ENCODE assay signal across 39 cellular contexts in genomic region chr14:94523265-94523664, GRCh38. TPM values are rescaled to one million over a fixed set of nuclear protein-coding genes. Genes with fewer than 3 reads are reported as not detected.
"Had no signal": no experiment of that assay in that cellular context is flagged by ENCODE, and none has a peak within 500 bp of the region (broad histone marks: within the 10 kb centered on the region; RNA-seq: fewer than 3 reads in every experiment).

No MANE protein-coding gene starts in this region.

- H3K9me3 Mint-ChIP-seq: activated T-helper 1 cell treated with anti-CD3 and anti-CD28 coated beads, Interleukin-12 subunit alpha, Interleukin-12 subunit beta, Interleukin-2, Interleukin-4 antibody, amounts not matched to agents 30 ng/mL and 10 ng/mL and 1 ng/mL, durations not matched to agents 14 hours and 24 hours and 36 hours had no signal

- ATAC-seq: activated CD4-positive, alpha-beta T cell treated with anti-CD3 and anti-CD28 coated beads for 36 hours; activated CD8-positive, alpha-beta memory T cell treated with anti-CD3 and anti-CD28 coated beads, Interleukin-2, amount 10 ng/mL, durations not matched to agents 7 days and 5 days; activated CD8-positive, alpha-beta T cell treated with anti-CD3 and anti-CD28 coated beads, Interleukin-2, amount 10 ng/mL, durations not matched to agents 7 days and 5 days; activated naive CD4-positive, alpha-beta T cell treated with anti-CD3 and anti-CD28 coated beads, Interleukin-2, amount 50 U/mL, for 72 hours; effector memory CD8-positive, alpha-beta T cell; gastroesophageal sphincter had no signal

- H3K27ac ChIP-seq: ascending aorta, breast epithelium, coronary artery, epithelial cell of prostate, esophagus squamous epithelium, gastroesophageal sphincter had no signal

- H3K4me1 ChIP-seq: ascending aorta, breast epithelium, esophagus squamous epithelium, gastroesophageal sphincter had no signal

- H3K27ac Mint-ChIP-seq: activated CD4-positive, alpha-beta memory T cell treated with anti-CD3 and anti-CD28 coated beads for 36 hours; activated CD4-positive, alpha-beta T cell treated with anti-CD3 and anti-CD28 coated beads for 36 hours; activated CD4-positive, alpha-beta T cell treated with anti-CD3 and anti-CD28 coated beads, Interleukin-2, amount 10 ng/mL, durations not matched to agents 24 days and 14 days; activated CD8-positive, alpha-beta memory T cell treated with anti-CD3 and anti-CD28 coated beads, Interleukin-2, amount 10 ng/mL, durations not matched to agents 7 days and 5 days; activated CD8-positive, alpha-beta T cell treated with anti-CD3 and anti-CD28 coated beads, Interleukin-2, amount 10 ng/mL, durations not matched to agents 7 days and 5 days; activated naive CD4-positive, alpha-beta T cell treated with anti-CD3 and anti-CD28 coated beads, Interleukin-2, amount 10 ng/mL, durations not matched to agents 7 days and 5 days; activated naive CD4-positive, alpha-beta T cell treated with anti-CD3 and anti-CD28 coated beads, Interleukin-2, amount 50 U/mL, for 72 hours; activated naive CD8-positive, alpha-beta T cell treated with anti-CD3 and anti-CD28 coated beads, Interleukin-2, amount 10 ng/mL, durations not matched to agents 7 days and 5 days; activated T-helper 1 cell treated with anti-CD3 and anti-CD28 coated beads, Interleukin-12 subunit alpha, Interleukin-12 subunit beta, Interleukin-2, Interleukin-4 antibody, amounts not matched to agents 30 ng/mL and 10 ng/mL and 1 ng/mL, durations not matched to agents 14 hours and 24 hours and 36 hours; activated T-helper 2 cell treated with anti-CD3 and anti-CD28 coated beads, Interferon-gamma antibody, Interleukin-2, Interleukin-4, amounts not matched to agents 10 μg/mL and 5 μg/mL and 100 μg/mL, durations not matched to agents 14 hours and 24 hours and 36 hours; brain; effector memory CD8-positive, alpha-beta T cell had no signal

- H3K4me3 ChIP-seq: ascending aorta, breast epithelium, coronary artery, esophagus squamous epithelium, gastroesophageal sphincter had no signal

- H3K36me3 Mint-ChIP-seq: activated CD4-positive, alpha-beta memory T cell treated with anti-CD3 and anti-CD28 coated beads for 36 hours; activated CD8-positive, alpha-beta memory T cell treated with anti-CD3 and anti-CD28 coated beads, Interleukin-2, amount 10 ng/mL, durations not matched to agents 7 days and 5 days; activated naive CD4-positive, alpha-beta T cell treated with anti-CD3 and anti-CD28 coated beads, Interleukin-2, amount 10 ng/mL, durations not matched to agents 7 days and 5 days; activated naive CD4-positive, alpha-beta T cell treated with anti-CD3 and anti-CD28 coated beads, Interleukin-2, amount 50 U/mL, for 72 hours; activated naive CD8-positive, alpha-beta T cell treated with anti-CD3 and anti-CD28 coated beads, Interleukin-2, amount 10 ng/mL, durations not matched to agents 7 days and 5 days; brain had no signal

- H3K27me3 ChIP-seq: ascending aorta, breast epithelium, esophagus squamous epithelium had no signal

- H3K4me1 Mint-ChIP-seq: activated CD4-positive, alpha-beta T cell treated with anti-CD3 and anti-CD28 coated beads for 36 hours; activated CD4-positive, alpha-beta T cell treated with anti-CD3 and anti-CD28 coated beads, Interleukin-2, amount 10 ng/mL, durations not matched to agents 24 days and 14 days; activated CD8-positive, alpha-beta memory T cell treated with anti-CD3 and anti-CD28 coated beads, Interleukin-2, amount 10 ng/mL, durations not matched to agents 7 days and 5 days; activated naive CD4-positive, alpha-beta T cell treated with anti-CD3 and anti-CD28 coated beads, Interleukin-2, amount 10 ng/mL, durations not matched to agents 7 days and 5 days; activated naive CD8-positive, alpha-beta T cell treated with anti-CD3 and anti-CD28 coated beads, Interleukin-2, amount 10 ng/mL, durations not matched to agents 7 days and 5 days; brain; central memory CD8-positive, alpha-beta T cell had no signal

- H3K36me3 ChIP-seq: ascending aorta, breast epithelium, esophagus squamous epithelium, gastroesophageal sphincter had no signal

- H3K4me3 Mint-ChIP-seq: activated CD4-positive, alpha-beta memory T cell treated with anti-CD3 and anti-CD28 coated beads for 36 hours; activated CD4-positive, alpha-beta T cell treated with anti-CD3 and anti-CD28 coated beads for 36 hours; activated CD4-positive, alpha-beta T cell treated with anti-CD3 and anti-CD28 coated beads, Interleukin-2, amount 10 ng/mL, durations not matched to agents 24 days and 14 days; activated CD8-positive, alpha-beta memory T cell treated with anti-CD3 and anti-CD28 coated beads, Interleukin-2, amount 10 ng/mL, durations not matched to agents 7 days and 5 days; activated CD8-positive, alpha-beta T cell treated with anti-CD3 and anti-CD28 coated beads, Interleukin-2, amount 10 ng/mL, durations not matched to agents 7 days and 5 days; activated naive CD4-positive, alpha-beta T cell treated with anti-CD3 and anti-CD28 coated beads, Interleukin-2, amount 10 ng/mL, durations not matched to agents 7 days and 5 days; activated naive CD8-positive, alpha-beta T cell treated with anti-CD3 and anti-CD28 coated beads, Interleukin-2, amount 10 ng/mL, durations not matched to agents 7 days and 5 days; activated T-helper 1 cell treated with anti-CD3 and anti-CD28 coated beads, Interleukin-12 subunit alpha, Interleukin-12 subunit beta, Interleukin-2, Interleukin-4 antibody, amounts not matched to agents 30 ng/mL and 10 ng/mL and 1 ng/mL, durations not matched to agents 14 hours and 24 hours and 36 hours; brain; central memory CD8-positive, alpha-beta T cell; effector memory CD8-positive, alpha-beta T cell had no signal

- DNase-seq: activated CD4-positive, alpha-beta memory T cell treated with anti-CD3 and anti-CD28 coated beads for 36 hours; activated CD4-positive, alpha-beta T cell treated with anti-CD3 and anti-CD28 coated beads for 36 hours; activated CD4-positive, alpha-beta T cell treated with anti-CD3 and anti-CD28 coated beads, Interleukin-2, amount 10 ng/mL, durations not matched to agents 24 days and 14 days; activated CD4-positive, CD25-positive, alpha-beta regulatory T cell; activated CD4-positive, CD25-positive, alpha-beta regulatory T cell treated with anti-CD3 and anti-CD28 coated beads, Interleukin-2, amount 50 U/mL, for 72 hours; activated CD8-positive, alpha-beta memory T cell treated with anti-CD3 and anti-CD28 coated beads, Interleukin-2, amount 50 U/mL, for 4 hours; activated CD8-positive, alpha-beta T cell treated with anti-CD3 and anti-CD28 coated beads, Interleukin-2, amount 10 ng/mL, durations not matched to agents 7 days and 5 days; activated gamma-delta T cell; activated naive CD4-positive, alpha-beta T cell; activated naive CD4-positive, alpha-beta T cell treated with anti-CD3 and anti-CD28 coated beads, Interleukin-2, amount 10 ng/mL, durations not matched to agents 7 days and 5 days; activated naive CD8-positive, alpha-beta T cell treated with anti-CD3 and anti-CD28 coated beads, Interleukin-2, amount 10 ng/mL, durations not matched to agents 7 days and 5 days; activated T-cell treated with anti-CD3 and anti-CD28 coated beads, Interleukin-2, amount 50 U/mL, for 1 hour; activated T-cell treated with anti-CD3 and anti-CD28 coated beads, Interleukin-2, amount 50 U/mL, for 48 hours; dermis blood vessel endothelial cell; effector CD4-positive, alpha-beta T cell; effector memory CD8-positive, alpha-beta T cell; esophagus squamous epithelium; foreskin melanocyte; T-helper 1 cell; T-helper 2 cell had no signal

- H3K9me3 ChIP-seq: ascending aorta, breast epithelium, esophagus squamous epithelium had no signal

RNA-seq across cellular contexts. Expression of gene SERPINA12, which starts 14.0 kb away (rescaled TPM):
- total RNA-seq: activated CD4-positive, alpha-beta memory T cell treated with anti-CD3 and anti-CD28 coated beads for 36 hours; activated CD4-positive, alpha-beta T cell treated with anti-CD3 and anti-CD28 coated beads for 36 hours; activated CD4-positive, alpha-beta T cell treated with anti-CD3 and anti-CD28 coated beads, Interleukin-2, amount 10 ng/mL, durations not matched to agents 24 days and 14 days; activated CD8-positive, alpha-beta memory T cell treated with anti-CD3 and anti-CD28 coated beads for 36 hours; activated CD8-positive, alpha-beta memory T cell treated with anti-CD3 and anti-CD28 coated beads, Interleukin-2, amount 10 ng/mL, durations not matched to agents 7 days and 5 days; activated CD8-positive, alpha-beta T cell treated with anti-CD3 and anti-CD28 coated beads, Interleukin-2, amount 10 ng/mL, durations not matched to agents 7 days and 5 days; activated naive CD4-positive, alpha-beta T cell treated with anti-CD3 and anti-CD28 coated beads, Interleukin-2, amount 50 U/mL, for 72 hours; activated naive CD8-positive, alpha-beta T cell treated with anti-CD3 and anti-CD28 coated beads, Interleukin-2, amount 10 ng/mL, durations not matched to agents 7 days and 5 days; activated T-helper 1 cell treated with anti-CD3 and anti-CD28 coated beads, Interleukin-12 subunit alpha, Interleukin-12 subunit beta, Interleukin-2, Interleukin-4 antibody, amounts not matched to agents 30 ng/mL and 10 ng/mL and 1 ng/mL, durations not matched to agents 14 hours and 24 hours and 36 hours; activated T-helper 2 cell treated with anti-CD3 and anti-CD28 coated beads, Interferon-gamma antibody, Interleukin-2, Interleukin-4, amounts not matched to agents 10 μg/mL and 5 μg/mL and 100 μg/mL, durations not matched to agents 14 hours and 24 hours and 36 hours; ascending aorta; breast epithelium; cardiac septum; cerebellum; dermis blood vessel endothelial cell; endothelial cell of umbilical vein; esophagus squamous epithelium; fibroblast of lung; fibroblast of villous mesenchyme; gastroesophageal sphincter; glomerular endothelial cell had no signal
- polyA plus RNA-seq: endothelial cell of umbilical vein, esophagus, fibroblast of lung had no signal

RNA-seq across cellular contexts. Expression of gene SERPINA4, which starts 38.0 kb away (rescaled TPM):
- total RNA-seq: activated CD4-positive, alpha-beta memory T cell treated with anti-CD3 and anti-CD28 coated beads for 36 hours; activated CD4-positive, alpha-beta T cell treated with anti-CD3 and anti-CD28 coated beads for 36 hours; activated CD4-positive, alpha-beta T cell treated with anti-CD3 and anti-CD28 coated beads, Interleukin-2, amount 10 ng/mL, durations not matched to agents 24 days and 14 days; activated CD8-positive, alpha-beta memory T cell treated with anti-CD3 and anti-CD28 coated beads for 36 hours; activated CD8-positive, alpha-beta memory T cell treated with anti-CD3 and anti-CD28 coated beads, Interleukin-2, amount 10 ng/mL, durations not matched to agents 7 days and 5 days; activated CD8-positive, alpha-beta T cell treated with anti-CD3 and anti-CD28 coated beads, Interleukin-2, amount 10 ng/mL, durations not matched to agents 7 days and 5 days; activated naive CD4-positive, alpha-beta T cell treated with anti-CD3 and anti-CD28 coated beads, Interleukin-2, amount 50 U/mL, for 72 hours; activated naive CD8-positive, alpha-beta T cell treated with anti-CD3 and anti-CD28 coated beads, Interleukin-2, amount 10 ng/mL, durations not matched to agents 7 days and 5 days; activated T-helper 1 cell treated with anti-CD3 and anti-CD28 coated beads, Interleukin-12 subunit alpha, Interleukin-12 subunit beta, Interleukin-2, Interleukin-4 antibody, amounts not matched to agents 30 ng/mL and 10 ng/mL and 1 ng/mL, durations not matched to agents 14 hours and 24 hours and 36 hours; activated T-helper 2 cell treated with anti-CD3 and anti-CD28 coated beads, Interferon-gamma antibody, Interleukin-2, Interleukin-4, amounts not matched to agents 10 μg/mL and 5 μg/mL and 100 μg/mL, durations not matched to agents 14 hours and 24 hours and 36 hours; ascending aorta; breast epithelium; cardiac septum; cerebellum; dermis blood vessel endothelial cell; endothelial cell of umbilical vein; esophagus squamous epithelium; fibroblast of lung; fibroblast of villous mesenchyme; gastroesophageal sphincter; glomerular endothelial cell had no signal
- polyA plus RNA-seq: endothelial cell of umbilical vein, esophagus, fibroblast of lung had no signal

RNA-seq across cellular contexts. Expression of gene SERPINA9, which starts 47.3 kb away (rescaled TPM):
- total RNA-seq: activated CD4-positive, alpha-beta memory T cell treated with anti-CD3 and anti-CD28 coated beads for 36 hours; activated CD4-positive, alpha-beta T cell treated with anti-CD3 and anti-CD28 coated beads for 36 hours; activated CD4-positive, alpha-beta T cell treated with anti-CD3 and anti-CD28 coated beads, Interleukin-2, amount 10 ng/mL, durations not matched to agents 24 days and 14 days; activated CD8-positive, alpha-beta memory T cell treated with anti-CD3 and anti-CD28 coated beads for 36 hours; activated CD8-positive, alpha-beta memory T cell treated with anti-CD3 and anti-CD28 coated beads, Interleukin-2, amount 10 ng/mL, durations not matched to agents 7 days and 5 days; activated CD8-positive, alpha-beta T cell treated with anti-CD3 and anti-CD28 coated beads, Interleukin-2, amount 10 ng/mL, durations not matched to agents 7 days and 5 days; activated naive CD4-positive, alpha-beta T cell treated with anti-CD3 and anti-CD28 coated beads, Interleukin-2, amount 50 U/mL, for 72 hours; activated naive CD8-positive, alpha-beta T cell treated with anti-CD3 and anti-CD28 coated beads, Interleukin-2, amount 10 ng/mL, durations not matched to agents 7 days and 5 days; activated T-helper 1 cell treated with anti-CD3 and anti-CD28 coated beads, Interleukin-12 subunit alpha, Interleukin-12 subunit beta, Interleukin-2, Interleukin-4 antibody, amounts not matched to agents 30 ng/mL and 10 ng/mL and 1 ng/mL, durations not matched to agents 14 hours and 24 hours and 36 hours; activated T-helper 2 cell treated with anti-CD3 and anti-CD28 coated beads, Interferon-gamma antibody, Interleukin-2, Interleukin-4, amounts not matched to agents 10 μg/mL and 5 μg/mL and 100 μg/mL, durations not matched to agents 14 hours and 24 hours and 36 hours; ascending aorta; breast epithelium; cardiac septum; cerebellum; dermis blood vessel endothelial cell; endothelial cell of umbilical vein; esophagus squamous epithelium; fibroblast of lung; fibroblast of villous mesenchyme; gastroesophageal sphincter; glomerular endothelial cell had no signal
- polyA plus RNA-seq: endothelial cell of umbilical vein, esophagus, fibroblast of lung had no signal

RNA-seq across cellular contexts. Expression of gene SERPINA5, which starts 58.0 kb away (rescaled TPM):
- total RNA-seq: activated CD4-positive, alpha-beta memory T cell treated with anti-CD3 and anti-CD28 coated beads for 36 hours; activated CD4-positive, alpha-beta T cell treated with anti-CD3 and anti-CD28 coated beads for 36 hours; activated CD4-positive, alpha-beta T cell treated with anti-CD3 and anti-CD28 coated beads, Interleukin-2, amount 10 ng/mL, durations not matched to agents 24 days and 14 days; activated CD8-positive, alpha-beta memory T cell treated with anti-CD3 and anti-CD28 coated beads for 36 hours; activated CD8-positive, alpha-beta memory T cell treated with anti-CD3 and anti-CD28 coated beads, Interleukin-2, amount 10 ng/mL, durations not matched to agents 7 days and 5 days; activated CD8-positive, alpha-beta T cell treated with anti-CD3 and anti-CD28 coated beads, Interleukin-2, amount 10 ng/mL, durations not matched to agents 7 days and 5 days; activated naive CD4-positive, alpha-beta T cell treated with anti-CD3 and anti-CD28 coated beads, Interleukin-2, amount 50 U/mL, for 72 hours; activated naive CD8-positive, alpha-beta T cell treated with anti-CD3 and anti-CD28 coated beads, Interleukin-2, amount 10 ng/mL, durations not matched to agents 7 days and 5 days; activated T-helper 1 cell treated with anti-CD3 and anti-CD28 coated beads, Interleukin-12 subunit alpha, Interleukin-12 subunit beta, Interleukin-2, Interleukin-4 antibody, amounts not matched to agents 30 ng/mL and 10 ng/mL and 1 ng/mL, durations not matched to agents 14 hours and 24 hours and 36 hours; activated T-helper 2 cell treated with anti-CD3 and anti-CD28 coated beads, Interferon-gamma antibody, Interleukin-2, Interleukin-4, amounts not matched to agents 10 μg/mL and 5 μg/mL and 100 μg/mL, durations not matched to agents 14 hours and 24 hours and 36 hours; endothelial cell of umbilical vein; fibroblast of lung; fibroblast of villous mesenchyme had no signal
- polyA plus RNA-seq: fibroblast of lung had no signal
